ENCODE assay signal across 8 cellular contexts in genomic region chr5:43396762-43397304, GRCh38. TPM values are rescaled to one million over a fixed set of nuclear protein-coding genes. Genes with fewer than 3 reads are reported as not detected.
DNase-seq lines count a peak whose midpoint lies in the region; ATAC-seq, FAIRE-seq and TF ChIP-seq lines count a peak whose summit lies in the region.

No MANE protein-coding gene starts in this region.

- TSS peak; percentile 45 for BruUV-seq in endothelial cell of umbilical vein (replicated peaks; lab: Mats Ljungman, UMichigan)

- peak overlapping the region; percentile 93 for H3K4me2 ChIP-seq in endothelial cell of umbilical vein (ENCODE audit: insufficient read depth, low read length)
- no peak overlapping the region for H3K4me2 ChIP-seq in neural progenitor cell

- H3K27ac Mint-ChIP-seq in activated CD4-positive, alpha-beta memory T cell treated with anti-CD3 and anti-CD28 coated beads, Interleukin-2, amount 10 ng/mL, durations not matched to agents 7 days and 5 days, result peak overlapping the region; percentile 94
- H3K27ac Mint-ChIP-seq in neural progenitor cell, result no peak overlapping the region

- dilution Hi-C loops in endothelial cell of umbilical vein (cut with MboI; ENCODE audit: extremely low pct_ligation_motif_present, low sequenced_read_pairs), result no loop called here

- no peaks in the 10 kb centered on the region for H3K9me3 Mint-ChIP-seq in activated CD4-positive, alpha-beta memory T cell treated with anti-CD3 and anti-CD28 coated beads, Interleukin-2, amount 10 ng/mL, durations not matched to agents 7 days and 5 days
- H3K9me3 Mint-ChIP-seq in neural progenitor cell, result no peaks in the 10 kb centered on the region

- H3K36me3 ChIP-seq in HUES48 (ENCODE audit: control insufficient read depth, insufficient read depth, low read length) (no peaks in the 10 kb centered on the region), endothelial cell of umbilical vein (ENCODE audit: control insufficient read depth in 2 of 2, extremely low read depth in 1 of 2, insufficient read depth in 2 of 2, low read length in 2 of 2) (no peaks in the 10 kb centered on the region), neural progenitor cell (no peaks in the 10 kb centered on the region), subcutaneous abdominal adipose tissue (ENCODE audit: control insufficient read depth in 5 of 5, insufficient read depth in 5 of 5, low read length in 5 of 5) (no peaks in the 10 kb centered on the region)

- H3K4me3 ChIP-seq in HUES48 (ENCODE audit: low read depth, low read length) (peak overlapping the region; percentile 53), endothelial cell of umbilical vein (replicated peaks in 1 of 3; ENCODE audit: insufficient read depth in 1 of 3, low read depth in 1 of 3, low read length in 3 of 3) (peak overlapping the region; percentile 15 to 74 (median 37)), neural progenitor cell (no peak overlapping the region), subcutaneous abdominal adipose tissue (ENCODE audit: low read depth in 1 of 5, low read length in 5 of 5) (peak overlapping the region; percentile 74 to 89 (median 86))

- FAIRE-seq in endothelial cell of umbilical vein (lab: Jason Lieb, UNC), result peak; percentile 8

- H2AFZ ChIP-seq in endothelial cell of umbilical vein (ENCODE audit: low read depth, low read length) (peak overlapping the region; percentile 100), neural progenitor cell (replicated peaks) (no peak overlapping the region)

- H3K9me3 ChIP-seq in HUES48 (ENCODE audit: control insufficient read depth, insufficient read depth, low read length), result no peaks in the 10 kb centered on the region
- no peaks in the 10 kb centered on the region for H3K9me3 ChIP-seq in endothelial cell of umbilical vein (replicated peaks; ENCODE audit: control insufficient read depth, insufficient read depth, low read length)
- H3K9me3 ChIP-seq in neural progenitor cell (ENCODE audit: low read depth), result no peaks in the 10 kb centered on the region
- H3K9me3 ChIP-seq in subcutaneous abdominal adipose tissue (ENCODE audit: control insufficient read depth in 5 of 5, low read length in 5 of 5), result no peaks in the 10 kb centered on the region

- H3K4me1 Mint-ChIP-seq in activated CD4-positive, alpha-beta memory T cell treated with anti-CD3 and anti-CD28 coated beads, Interleukin-2, amount 10 ng/mL, durations not matched to agents 7 days and 5 days, result peaks cover 33% of the 10 kb centered on the region
- H3K4me1 Mint-ChIP-seq in neural progenitor cell, result no peaks in the 10 kb centered on the region

- H3K27ac ChIP-seq in HUES48 (ENCODE audit: low read depth, low read length) (no peak overlapping the region), endothelial cell of umbilical vein (ENCODE audit: insufficient read depth, low read depth, low read length) (no peak overlapping the region), neural progenitor cell (no peak overlapping the region), subcutaneous abdominal adipose tissue (ENCODE audit: low read depth, low read length) (no peak overlapping the region)

- CTCF ChIA-PET in activated CD4-positive, alpha-beta memory T cell treated with anti-CD3 and anti-CD28 coated beads, Interleukin-2, amount 10 ng/mL, durations not matched to agents 7 days and 5 days (lab: Charles Lee), result interaction anchor here (0.8 to 2.9 kb wide), 5 partner anchors 84 to 355 kb away, joined by 3 to 18 read pairs (median 3); partner anchors contain the start of genes HMGCS1 and TMEM267
- CTCF ChIA-PET in endothelial cell of umbilical vein (lab: Charles Lee), result interaction anchor here (1.7 to 2.3 kb wide), 2 partner anchors 87 to 813 kb away, joined by 3 to 12 read pairs; partner anchors contain the start of gene TMEM267

- POLR2A ChIA-PET in activated CD4-positive, alpha-beta memory T cell treated with anti-CD3 and anti-CD28 coated beads, Interleukin-2, amount 10 ng/mL, durations not matched to agents 7 days and 5 days (lab: Charles Lee), result interaction anchor here (0.6 to 2.6 kb wide), 15 partner anchors 15 to 1617 kb away, joined by 3 to 58 read pairs (median 5); partner anchors contain the start of genes C5orf34, CCL28, HMGCS1 and NNT
- POLR2A ChIA-PET in endothelial cell of umbilical vein (lab: Charles Lee), result no interaction called here

- no peaks in the 10 kb centered on the region for H3K9me1 ChIP-seq in endothelial cell of umbilical vein (replicated peaks; ENCODE audit: control insufficient read depth, extremely low read depth, insufficient read depth, low read length)

- H3K4me3 Mint-ChIP-seq in activated CD4-positive, alpha-beta memory T cell treated with anti-CD3 and anti-CD28 coated beads, Interleukin-2, amount 10 ng/mL, durations not matched to agents 7 days and 5 days, result peak overlapping the region; percentile 99
- no peak overlapping the region for H3K4me3 Mint-ChIP-seq in neural progenitor cell

- intact Hi-C loops in endothelial cell of umbilical vein (cut with micrococcal nuclease), result no loop called here

- H4K20me1 ChIP-seq in endothelial cell of umbilical vein (replicated peaks; ENCODE audit: control insufficient read depth, extremely low read depth, insufficient read depth, low read length) (no peaks in the 10 kb centered on the region), neural progenitor cell (ENCODE audit: low read depth) (no peaks in the 10 kb centered on the region)

- H3F3A ChIP-seq in neural progenitor cell (ENCODE audit: low read depth), result no peaks in the 10 kb centered on the region

- H3K27me3 ChIP-seq in HUES48 (ENCODE audit: control insufficient read depth, insufficient read depth, low read length) (peaks cover 15% of the 10 kb centered on the region), endothelial cell of umbilical vein (ENCODE audit: control insufficient read depth in 2 of 2, insufficient read depth in 2 of 2, low read length in 2 of 2) (peaks cover 3% of the 10 kb centered on the region in 2 experiments), neural progenitor cell (peaks cover 15% of the 10 kb centered on the region), subcutaneous abdominal adipose tissue (ENCODE audit: control insufficient read depth in 5 of 5, insufficient read depth in 4 of 5, low read length in 5 of 5) (no peaks in the 10 kb centered on the region)

- H3K79me2 ChIP-seq in endothelial cell of umbilical vein (ENCODE audit: control insufficient read depth, insufficient read depth, low read length) (no peaks in the 10 kb centered on the region), neural progenitor cell (ENCODE audit: low read depth) (no peaks in the 10 kb centered on the region)

- no peaks in the 10 kb centered on the region for H3K27me3 Mint-ChIP-seq in activated CD4-positive, alpha-beta memory T cell treated with anti-CD3 and anti-CD28 coated beads, Interleukin-2, amount 10 ng/mL, durations not matched to agents 7 days and 5 days
- H3K27me3 Mint-ChIP-seq in neural progenitor cell (ENCODE audit: insufficient read depth, low read depth), result peaks cover 4% of the 10 kb centered on the region

- no peak for TF ChIP-seq POLR2A in endothelial cell of umbilical vein (IDR thresholded peaks at IDR 0.05; ENCODE audit: low read depth, low read length)

- DNase-seq in COLO668 (lab: John Stamatoyannopoulos, UW; ENCODE audit: unreplicated experiment) (peak; percentile 80), endothelial cell of umbilical vein (ENCODE audit: low read depth, low spot score) (peak; percentile 26), neural progenitor cell (ENCODE audit: low spot score) (peak; percentile 3), NCI-H2081 treated with DMSO at 0.1 percent for 48 hours (lab: John Stamatoyannopoulos, UW) (no peak)
- DNase-seq in activated CD4-positive, alpha-beta memory T cell treated with anti-CD3 and anti-CD28 coated beads, Interleukin-2, amount 10 ng/mL, durations not matched to agents 7 days and 5 days, result peak; percentile 74

- ATAC-seq in GM21360 (IDR thresholded peaks at IDR 0.05; ENCODE audit: unreplicated experiment), result peak; percentile 96

- H3K4me1 ChIP-seq in HUES48 (ENCODE audit: control insufficient read depth, insufficient read depth, low read length) (no peaks in the 10 kb centered on the region), endothelial cell of umbilical vein (ENCODE audit: control insufficient read depth, extremely low read depth, insufficient read depth, low read length) (peaks cover 6% of the 10 kb centered on the region), neural progenitor cell (no peaks in the 10 kb centered on the region), subcutaneous abdominal adipose tissue (ENCODE audit: control insufficient read depth in 5 of 5, insufficient read depth in 5 of 5, low read length in 5 of 5) (peaks cover 0 to 15% (median 10%) of the 10 kb centered on the region in 5 donors)

- H3K9ac ChIP-seq in HUES48 (ENCODE audit: low read depth, low read length) (peak overlapping the region; percentile 52; the same call in 1 of the 2 replicates), endothelial cell of umbilical vein (replicated peaks; ENCODE audit: extremely low read depth, insufficient read depth, low read length) (peak overlapping the region; percentile 17), neural progenitor cell (no peak overlapping the region), subcutaneous abdominal adipose tissue (ENCODE audit: low read length in 5 of 5) (peak overlapping the region; percentile 26 to 84 (median 63))

- H3K36me3 Mint-ChIP-seq in activated CD4-positive, alpha-beta memory T cell treated with anti-CD3 and anti-CD28 coated beads, Interleukin-2, amount 10 ng/mL, durations not matched to agents 7 days and 5 days (ENCODE audit: low read depth), result peaks cover 15% of the 10 kb centered on the region
- H3K36me3 Mint-ChIP-seq in neural progenitor cell, result no peaks in the 10 kb centered on the region

- TF ChIP-seq CTCF in endothelial cell of umbilical vein (IDR thresholded peaks at IDR 0.05; ENCODE audit: extremely low read depth in 1 of 2, insufficient read depth in 1 of 2, low read depth in 1 of 2, low read length in 2 of 2), result no peak
- TF ChIP-seq CTCF in neural progenitor cell (IDR thresholded peaks at IDR 0.05), result no peak

TF ChIP-seq in endothelial cell of umbilical vein, 7 proteins besides CTCF, POLR2A, EP300 and RAD21 (continues in another document):
- TF ChIP-seq POLR2AphosphoS5 (IDR thresholded peaks at IDR 0.05; ENCODE audit: insufficient read depth, low read depth, low read length) (no peak), GATA2 (IDR thresholded peaks at IDR 0.05; ENCODE audit: insufficient read depth, insufficient read length, low read depth, low read length) (no peak)

RNA-seq across cellular contexts. Expression of gene CCL28, which starts 15.4 kb away (rescaled TPM):
- 10 to 100 TPM; 12.2 to 16.8 TPM for total RNA-seq in activated CD4-positive, alpha-beta memory T cell treated with anti-CD3 and anti-CD28 coated beads, Interleukin-2, amount 10 ng/mL, durations not matched to agents 7 days and 5 days
- 0.95 and 1.8 TPM in 2 replicates for total RNA-seq in endothelial cell of umbilical vein
- polyA plus RNA-seq in endothelial cell of umbilical vein, result 1.2 and 1.4 TPM in 2 replicates
- polyA plus RNA-seq in endothelial cell of umbilical vein (2011; cell fraction: cytosol; rRNA removed), result 0.66 and 0.79 TPM in 2 replicates
- polyA plus RNA-seq in endothelial cell of umbilical vein (2011; cell fraction: nucleus; rRNA removed), result 1.3 and 1.5 TPM in 2 replicates
- 0.23 TPM in 2 replicates for polyA plus RNA-seq in endothelial cell of umbilical vein (2012)
- 1.1 and 1.9 TPM in 2 replicates for polyA minus RNA-seq in endothelial cell of umbilical vein
- polyA minus RNA-seq in endothelial cell of umbilical vein (2011; cell fraction: cytosol; rRNA and poly(A)+ RNA removed), result not detected
- polyA minus RNA-seq in endothelial cell of umbilical vein (2011; cell fraction: nucleus; rRNA and poly(A)+ RNA removed), result 0.38 and 0.43 TPM in 2 replicates
- 0.06 TPM in 1 of 2 replicates, not detected in the other for total RNA-seq in neural progenitor cell (ENCODE audit: low replicate concordance)
